32 cellular contexts compared by ENCODE assay signal in the genomic region with DNA sequence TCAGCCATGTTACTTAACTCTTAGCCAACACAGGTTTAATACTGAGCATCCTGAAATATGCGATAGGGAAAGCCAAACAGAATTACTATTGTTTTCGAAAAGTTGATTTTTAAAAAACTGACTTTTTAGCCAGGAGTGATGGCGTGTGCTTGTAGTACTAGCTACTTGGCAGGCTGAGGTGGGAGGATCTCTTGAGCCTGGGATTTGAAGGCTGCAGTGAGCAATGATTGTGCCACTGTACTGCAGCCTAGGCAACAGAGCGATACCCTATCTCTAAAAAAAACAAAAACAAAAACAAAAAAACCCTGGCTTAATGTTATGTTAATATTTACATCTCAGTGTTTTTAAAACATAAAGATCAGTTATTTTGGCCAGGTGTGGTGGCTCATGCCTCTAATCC. TPM values are rescaled to one million over a fixed set of nuclear protein-coding genes. Genes with fewer than 3 reads are reported as not detected.
"Had no signal": no experiment of that assay in that cellular context is flagged by ENCODE, and none has a peak within 500 bp of the region (broad histone marks: within the 10 kb centered on the region; RNA-seq: fewer than 3 reads in every experiment).

No MANE protein-coding gene starts in this region.

- H3K4me3 Mint-ChIP-seq: activated CD4-positive, alpha-beta memory T cell treated with anti-CD3 and anti-CD28 coated beads, Interleukin-2, amount 10 ng/mL, durations not matched to agents 7 days and 5 days; activated CD4-positive, alpha-beta T cell treated with anti-CD3 and anti-CD28 coated beads, Interleukin-2, amount 10 ng/mL, durations not matched to agents 7 days and 5 days; activated naive CD8-positive, alpha-beta T cell; effector memory CD8-positive, alpha-beta T cell; nephron progenitor cell; stimulated activated effector memory CD8-positive, alpha-beta T cell treated with anti-CD3 and anti-CD28 coated beads, Interleukin-12 subunit alpha, Interleukin-12 subunit beta, amount 100 ng/mL, for 72 hours; stimulated activated naive CD8-positive, alpha-beta T cell treated with anti-CD3 and anti-CD28 coated beads, Interleukin-15, amount 100 ng/mL, for 72 hours; T-helper 17 cell had no signal

- H3K9me3 Mint-ChIP-seq: activated CD4-positive, alpha-beta memory T cell treated with anti-CD3 and anti-CD28 coated beads, Interleukin-2, amount 10 ng/mL, durations not matched to agents 7 days and 5 days; activated CD4-positive, alpha-beta T cell treated with anti-CD3 and anti-CD28 coated beads, Interleukin-2, amount 10 ng/mL, durations not matched to agents 7 days and 5 days; effector memory CD8-positive, alpha-beta T cell; nephron progenitor cell; stimulated activated effector memory CD8-positive, alpha-beta T cell treated with anti-CD3 and anti-CD28 coated beads, Interleukin-12 subunit alpha, Interleukin-12 subunit beta, amount 100 ng/mL, for 72 hours; stimulated activated naive CD8-positive, alpha-beta T cell treated with anti-CD3 and anti-CD28 coated beads, Interleukin-15, amount 100 ng/mL, for 72 hours had no signal

- H3K4me1 Mint-ChIP-seq: activated CD4-positive, alpha-beta memory T cell treated with anti-CD3 and anti-CD28 coated beads, Interleukin-2, amount 10 ng/mL, durations not matched to agents 7 days and 5 days; activated CD4-positive, alpha-beta T cell treated with anti-CD3 and anti-CD28 coated beads, Interleukin-2, amount 10 ng/mL, durations not matched to agents 7 days and 5 days; stimulated activated effector memory CD8-positive, alpha-beta T cell treated with anti-CD3 and anti-CD28 coated beads, Interleukin-12 subunit alpha, Interleukin-12 subunit beta, amount 100 ng/mL, for 72 hours; stimulated activated naive CD8-positive, alpha-beta T cell treated with anti-CD3 and anti-CD28 coated beads, Interleukin-15, amount 100 ng/mL, for 72 hours; T-helper 17 cell had no signal

- DNase-seq: activated CD4-positive, alpha-beta memory T cell treated with anti-CD3 and anti-CD28 coated beads, Interleukin-2, amount 10 ng/mL, durations not matched to agents 7 days and 5 days; activated CD4-positive, alpha-beta T cell treated with anti-CD3 and anti-CD28 coated beads for 1 hour; activated CD4-positive, alpha-beta T cell treated with anti-CD3 and anti-CD28 coated beads, Interleukin-2, amount 10 ng/mL, durations not matched to agents 7 days and 5 days; activated naive CD4-positive, alpha-beta T cell; activated T-cell treated with anti-CD3 and anti-CD28 coated beads, Interleukin-2, amount 50 U/mL, for 48 hours; cortex of kidney; effector memory CD8-positive, alpha-beta T cell; erythroblast; foreskin keratinocyte; heart right ventricle; kidney glomerular epithelial cell; lower lobe of right lung; mesendoderm; mucosa of descending colon; nephron progenitor cell; ovary; stimulated activated CD4-positive, alpha-beta T cell treated with anti-CD3 and anti-CD28 coated beads, Interleukin-4, amount 100 ng/mL, for 24 hours; stimulated activated naive CD8-positive, alpha-beta T cell treated with anti-CD3 and anti-CD28 coated beads, Interleukin-15, amount 100 ng/mL, for 72 hours; substantia nigra; T-helper 17 cell; thyroid gland; upper lobe of left lung had no signal

- H3K27me3 Mint-ChIP-seq: activated CD4-positive, alpha-beta memory T cell treated with anti-CD3 and anti-CD28 coated beads, Interleukin-2, amount 10 ng/mL, durations not matched to agents 7 days and 5 days; activated CD4-positive, alpha-beta T cell treated with anti-CD3 and anti-CD28 coated beads, Interleukin-2, amount 10 ng/mL, durations not matched to agents 7 days and 5 days; activated naive CD8-positive, alpha-beta T cell; effector memory CD8-positive, alpha-beta T cell; progenitor cell of endocrine pancreas; stimulated activated naive CD8-positive, alpha-beta T cell treated with anti-CD3 and anti-CD28 coated beads, Interleukin-15, amount 100 ng/mL, for 72 hours; T-helper 17 cell had no signal

- ATAC-seq: body of pancreas; effector memory CD8-positive, alpha-beta T cell; foreskin keratinocyte; heart right ventricle; left lobe of liver; lower lobe of right lung; mucosa of descending colon; sciatic nerve; stimulated activated effector memory CD8-positive, alpha-beta T cell treated with anti-CD3 and anti-CD28 coated beads, Interleukin-12 subunit alpha, Interleukin-12 subunit beta, amount 100 ng/mL, for 72 hours; stimulated activated naive CD8-positive, alpha-beta T cell treated with anti-CD3 and anti-CD28 coated beads, Interleukin-15, amount 100 ng/mL, for 72 hours; T-helper 17 cell had no signal

- H3K36me3 Mint-ChIP-seq: activated naive CD8-positive, alpha-beta T cell; stimulated activated effector memory CD8-positive, alpha-beta T cell treated with anti-CD3 and anti-CD28 coated beads, Interleukin-12 subunit alpha, Interleukin-12 subunit beta, amount 100 ng/mL, for 72 hours had no signal

- H3K27ac Mint-ChIP-seq: activated CD4-positive, alpha-beta memory T cell treated with anti-CD3 and anti-CD28 coated beads, Interleukin-2, amount 10 ng/mL, durations not matched to agents 7 days and 5 days; activated CD4-positive, alpha-beta T cell treated with anti-CD3 and anti-CD28 coated beads, Interleukin-2, amount 10 ng/mL, durations not matched to agents 7 days and 5 days; activated naive CD8-positive, alpha-beta T cell; effector memory CD8-positive, alpha-beta T cell; progenitor cell of endocrine pancreas; stimulated activated naive CD8-positive, alpha-beta T cell treated with anti-CD3 and anti-CD28 coated beads, Interleukin-15, amount 100 ng/mL, for 72 hours; T-helper 17 cell had no signal

RNA-seq across cellular contexts. Expression of gene RBP7, which starts 37.0 kb away (rescaled TPM):
- total RNA-seq: activated CD4-positive, alpha-beta memory T cell treated with anti-CD3 and anti-CD28 coated beads, Interleukin-2, amount 10 ng/mL, durations not matched to agents 7 days and 5 days; activated CD4-positive, alpha-beta T cell treated with anti-CD3 and anti-CD28 coated beads, Interleukin-2, amount 10 ng/mL, durations not matched to agents 7 days and 5 days; cerebellum; fibroblast of lung; glomerular endothelial cell; myocyte had no signal
